ENCODE assay signal across 8 cellular contexts in genomic region chr2:111946294-111947114, GRCh38.
DNase-seq lines count a peak whose midpoint lies in the region; ATAC-seq and TF ChIP-seq lines count a peak whose summit lies in the region.

No MANE protein-coding gene starts in this region.

- H3K4me3 ChIP-seq in epithelial cell of esophagus (ENCODE audit: low read length) (no peak overlapping the region), muscle layer of duodenum (ENCODE audit: low read depth in 1 of 2, low read length in 2 of 2) (no peak overlapping the region)

- no peaks in the 10 kb centered on the region for H3K27me3 ChIP-seq in muscle layer of duodenum (ENCODE audit: low read depth, low read length)

- H3K4me1 ChIP-seq in muscle layer of duodenum (ENCODE audit: control insufficient read depth in 1 of 2, insufficient read depth in 2 of 2, low read length in 2 of 2): peaks cover 3 to 13% of the 10 kb centered on the region in 2 donors

- no peak for ATAC-seq in GM21360 (IDR thresholded peaks at IDR 0.05; ENCODE audit: unreplicated experiment)

- H3K27ac ChIP-seq in muscle layer of duodenum (ENCODE audit: low read length): peak overlapping the region; percentile 22

- no peak for TF ChIP-seq CTCF in epithelial cell of esophagus (IDR thresholded peaks at IDR 0.05; ENCODE audit: insufficient read depth, low read depth, low read length, missing control alignments)

- DNase-seq in DMS153 treated with DMSO at 0.1 percent for 48 hours (lab: John Stamatoyannopoulos, UW; ENCODE audit: unreplicated experiment) (peak; percentile 5), NCI-H510A treated with DMSO at 0.1 percent for 48 hours (lab: John Stamatoyannopoulos, UW) (peak; percentile 73), epithelial cell of esophagus (ENCODE audit: low read depth) (peak; percentile 96), NOMO-1 treated with dmso at 0.1 percent for 144 hours (lab: John Stamatoyannopoulos, UW; ENCODE audit: unreplicated experiment) (no peak), NCI-H128 (lab: John Stamatoyannopoulos, UW; ENCODE audit: unreplicated experiment) (no peak), T-helper 2 cell (no peak)

- H3K36me3 ChIP-seq in muscle layer of duodenum (ENCODE audit: control insufficient read depth in 1 of 2, insufficient read depth in 2 of 2, low read length in 2 of 2): peaks cover 0 to 16% of the 10 kb centered on the region in 2 donors

- no peaks in the 10 kb centered on the region for H3K9me3 ChIP-seq in muscle layer of duodenum (ENCODE audit: control insufficient read depth in 1 of 2, low read length in 2 of 2)

Comparison
In these comparisons a context has a peak if more than half of its experiments do, and no peak if none do; other contexts are left out.
1. DNase-seq: peak in DMS153 treated with DMSO at 0.1 percent for 48 hours (single experiment), NCI-H510A treated with DMSO at 0.1 percent for 48 hours (single experiment) and epithelial cell of esophagus (single experiment); none in NOMO-1 treated with dmso at 0.1 percent for 144 hours (single experiment), NCI-H128 (single experiment) and T-helper 2 cell (0 of 5).